16 cellular contexts compared by ENCODE assay signal in the genomic region with DNA sequence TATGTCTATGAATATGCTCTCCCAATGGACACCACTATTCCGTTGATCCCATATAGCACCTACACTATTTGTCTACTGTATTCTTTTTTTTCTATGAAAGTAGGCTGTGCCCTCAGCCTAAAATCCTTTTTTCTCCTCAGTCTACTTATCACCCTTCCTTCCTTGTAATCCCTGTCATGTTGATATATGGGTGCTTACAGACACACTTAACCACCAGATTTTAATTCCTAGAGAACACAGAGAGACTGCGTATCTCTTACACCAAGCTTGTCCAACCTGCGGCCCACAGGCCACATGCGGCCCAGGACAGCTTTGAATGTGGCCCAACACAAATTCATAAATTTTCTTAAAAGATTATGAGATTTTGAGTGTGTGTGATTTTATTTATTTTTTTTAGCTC.
A peak's percentile ranks its signal among the peaks of the same experiment; 100 is the strongest.
DNase-seq lines count a peak whose midpoint lies in the region; ATAC-seq, FAIRE-seq and TF ChIP-seq lines count a peak whose summit lies in the region.
"Had no signal": no experiment of that assay in that cellular context is flagged by ENCODE, and none has a peak within 500 bp of the region (broad histone marks: within the 10 kb centered on the region; RNA-seq: fewer than 3 reads in every experiment).

No MANE protein-coding gene starts in this region.

- WGBS in K562 (ENCODE audit: insufficient coverage, low coverage, missing lambda C conversion rate): 4% methylated on average over 4 of the region's 4 CpGs

- TF ChIP-seq CTCF in Caco-2 (IDR thresholded peaks at IDR 0.05; ENCODE audit: insufficient read depth in 1 of 2, low read depth in 1 of 2, low read length in 1 of 2, severe bottlenecking in 1 of 2, unreplicated experiment in 1 of 2) (no peak), K562 (IDR thresholded peaks at IDR 0.05 in 2 of 3, conservative IDR thresholded peaks at IDR 0.05 in 1 of 3; ENCODE audit: insufficient read depth in 2 of 3, low read depth in 1 of 3, low read length in 3 of 3) (no peak), mesothelial cell of epicardium (IDR thresholded peaks at IDR 0.05; ENCODE audit: unreplicated experiment) (no peak)

- no peak overlapping the region for H3K9ac ChIP-seq in K562 (ENCODE audit: insufficient read depth in 1 of 2, low read depth in 2 of 2, low read length in 2 of 2)
- H3K9ac ChIP-seq: BLaER1 had no signal

- H3K27me3 ChIP-seq in Caco-2 (replicated peaks; ENCODE audit: control insufficient read depth, insufficient read depth, low read length) (no peaks in the 10 kb centered on the region), K562 (ENCODE audit: control insufficient read depth in 2 of 2, insufficient read depth in 2 of 2, low read length in 2 of 2) (peaks cover 0 to 4% of the 10 kb centered on the region in 2 experiments; a peak in 2 of 5 replicates)
- H3K27me3 ChIP-seq: BLaER1 had no signal

- FAIRE-seq in K562 (lab: Jason Lieb, UNC): no peak

- H3K36me3 Mint-ChIP-seq in Caco-2 (ENCODE audit: insufficient read depth, unreplicated experiment): peaks cover 23% of the 10 kb centered on the region
- peaks cover 11% of the 10 kb centered on the region for H3K36me3 Mint-ChIP-seq in mesothelial cell of epicardium

- H3K79me2 ChIP-seq in K562 (ENCODE audit: control insufficient read depth, insufficient read depth, low read length): no peaks in the 10 kb centered on the region

- H3K4me1 ChIP-seq in Caco-2 (peaks cover 82% of the 10 kb centered on the region), K562 (replicated peaks in 1 of 2; ENCODE audit: control insufficient read depth in 2 of 2, insufficient read depth in 2 of 2, low read length in 2 of 2) (no peaks in the 10 kb centered on the region)

- H3K36me3 ChIP-seq in Caco-2 (ENCODE audit: control insufficient read depth, insufficient read depth, low read length): no peaks in the 10 kb centered on the region
- H3K36me3 ChIP-seq in K562 (ENCODE audit: control insufficient read depth, insufficient read depth, low read length): no peaks in the 10 kb centered on the region
- H3K36me3 ChIP-seq: BLaER1 had no signal

- H3K9me1 ChIP-seq in K562 (ENCODE audit: control insufficient read depth, insufficient read depth, low read length): no peaks in the 10 kb centered on the region

- H3K27ac Mint-ChIP-seq in Caco-2 (ENCODE audit: unreplicated experiment) (peak overlapping the region; percentile 16), mesothelial cell of epicardium (peak overlapping the region; percentile 70)
- H3K27ac Mint-ChIP-seq: H9 had no signal

- no peak overlapping the region for H3K4me3 Mint-ChIP-seq in Caco-2 (ENCODE audit: unreplicated experiment)
- H3K4me3 Mint-ChIP-seq in mesothelial cell of epicardium: no peak overlapping the region
- H3K4me3 Mint-ChIP-seq: CD8-positive, alpha-beta memory T cell; H9 had no signal

- intact Hi-C loops in Caco-2 (cut with micrococcal nuclease; ENCODE audit: unreplicated experiment) (no loop called here), K562 (cut with micrococcal nuclease) (no loop called here), sciatic nerve (cut with DNase I) (no loop called here)

- H3K27ac ChIP-seq in K562 (ENCODE audit: extremely low read depth, low read depth, low read length): no peak overlapping the region
- H3K27ac ChIP-seq: 22Rv1, BLaER1 had no signal

- H4K20me1 ChIP-seq in K562 (replicated peaks; ENCODE audit: control insufficient read depth, insufficient read depth, low read length): no peaks in the 10 kb centered on the region
- H4K20me1 ChIP-seq: BLaER1 had no signal

- no peak overlapping the region for H2AFZ ChIP-seq in K562 (ENCODE audit: low read depth, low read length)

- DNase-seq in Caco-2: no peak
- DNase-seq in NCI-H82 treated with DMSO at 0.1 percent for 48 hours (lab: John Stamatoyannopoulos, UW; ENCODE audit: unreplicated experiment): peak; percentile 92
- DNase-seq in K562 (ENCODE audit: extremely low read depth in 1 of 4, low spot score in 3 of 4): no peak
- DNase-seq in mesothelial cell of epicardium (ENCODE audit: low spot score in 2 of 2, unreplicated experiment in 2 of 2): no peak
- DNase-seq in T-helper 1 cell: no peak
- DNase-seq in SW480 (ENCODE audit: low spot score): no peak
- no peak for DNase-seq in sciatic nerve (ENCODE audit: low spot score)
- DNase-seq: AML-193; CD8-positive, alpha-beta memory T cell; DMS 273 treated with DMSO at 0.1 percent for 48 hours; GOT3; H9 had no signal

- H3K4me2 ChIP-seq in K562 (ENCODE audit: insufficient read depth, low read length): no peak overlapping the region
- H3K4me2 ChIP-seq: BLaER1 had no signal

- no peak for TF ChIP-seq RAD21 in K562 (CRISPR knock-in tag; conservative IDR thresholded peaks at IDR 0.05 in 1 of 2, IDR thresholded peaks at IDR 0.05 in 1 of 2)

- BruUV-seq in Caco-2 (replicated peaks; lab: Mats Ljungman, UMichigan) (no TSS peak), K562 (replicated peaks; lab: Mats Ljungman, UMichigan) (no TSS peak)

- TF ChIP-seq POLR2A in K562 (conservative IDR thresholded peaks at IDR 0.05): no peak

- H3K4me1 Mint-ChIP-seq in Caco-2 (ENCODE audit: low read depth, unreplicated experiment) (peaks cover 42% of the 10 kb centered on the region), mesothelial cell of epicardium (peaks cover 49% of the 10 kb centered on the region)
- H3K4me1 Mint-ChIP-seq: CD8-positive, alpha-beta memory T cell had no signal

- POLR2A ChIA-PET in Caco-2 (lab: Charles Lee): no interaction called here
- POLR2A ChIA-PET in K562 (lab: Yijun Ruan, JAX): no interaction called here

- no peak for TF ChIP-seq EP300 in K562 (IDR thresholded peaks at IDR 0.05; ENCODE audit: low read length)

- no peaks in the 10 kb centered on the region for H3K9me3 Mint-ChIP-seq in Caco-2 (ENCODE audit: unreplicated experiment)
- H3K9me3 Mint-ChIP-seq in mesothelial cell of epicardium: no peaks in the 10 kb centered on the region
- H3K9me3 Mint-ChIP-seq: CD8-positive, alpha-beta memory T cell; H9 had no signal

- no peaks in the 10 kb centered on the region for H3K27me3 Mint-ChIP-seq in Caco-2 (ENCODE audit: insufficient read depth, unreplicated experiment)
- H3K27me3 Mint-ChIP-seq in mesothelial cell of epicardium (ENCODE audit: low read depth): no peaks in the 10 kb centered on the region

- CTCF ChIA-PET in Caco-2 (lab: Charles Lee) (interaction anchor here (0.6 kb wide), 1 partner anchor 753 kb away, joined by 6 read pairs; no protein-coding TSS in a partner anchor), K562 (lab: Yijun Ruan, JAX; ENCODE audit: low intra/inter-chr PET ratio) (no interaction called here)

- in situ Hi-C loops in K562 (cut with MboI): no loop called here

- no peak overlapping the region for H3K4me3 ChIP-seq in Caco-2 (ENCODE audit: low read depth, low read length)
- no peak overlapping the region for H3K4me3 ChIP-seq in K562
- H3K4me3 ChIP-seq: BLaER1, GM12878 had no signal

- ATAC-seq in K562 (no peak), GM19324 (IDR thresholded peaks at IDR 0.05; ENCODE audit: low FRiP score, unreplicated experiment) (no peak), sciatic nerve (no peak)
- ATAC-seq: GM12878 had no signal

- no peaks in the 10 kb centered on the region for H3K9me3 ChIP-seq in Caco-2
- no peaks in the 10 kb centered on the region for H3K9me3 ChIP-seq in K562 (replicated peaks; ENCODE audit: control insufficient read depth, insufficient read depth, low read depth, low read length)

TF ChIP-seq in K562, 482 proteins besides CTCF, POLR2A, EP300 and RAD21 (continues in another document):
- TF ChIP-seq, protein P1, sequence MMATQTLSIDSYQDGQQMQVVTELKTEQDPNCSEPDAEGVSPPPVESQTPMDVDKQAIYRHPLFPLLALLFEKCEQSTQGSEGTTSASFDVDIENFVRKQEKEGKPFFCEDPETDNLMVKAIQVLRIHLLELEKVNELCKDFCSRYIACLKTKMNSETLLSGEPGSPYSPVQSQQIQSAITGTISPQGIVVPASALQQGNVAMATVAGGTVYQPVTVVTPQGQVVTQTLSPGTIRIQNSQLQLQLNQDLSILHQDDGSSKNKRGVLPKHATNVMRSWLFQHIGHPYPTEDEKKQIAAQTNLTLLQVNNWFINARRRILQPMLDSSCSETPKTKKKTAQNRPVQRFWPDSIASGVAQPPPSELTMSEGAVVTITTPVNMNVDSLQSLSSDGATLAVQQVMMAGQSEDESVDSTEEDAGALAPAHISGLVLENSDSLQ (IDR thresholded peaks at IDR 0.05): 0 out of 2 replicates have a peak, but pooled peaks have one; percentile 22
- TF ChIP-seq MEIS2 (IDR thresholded peaks at IDR 0.05; ENCODE audit: partially characterized antibody) (peak; percentile 80), NFYB (IDR thresholded peaks at IDR 0.05; ENCODE audit: extremely low read depth, insufficient read length) (no peak), TAF9B (IDR thresholded peaks at IDR 0.05; ENCODE audit: partially characterized antibody) (no peak), CAMTA2 (CRISPR knock-in tag; conservative IDR thresholded peaks at IDR 0.05) (no peak)
- TF ChIP-seq, protein P2, sequence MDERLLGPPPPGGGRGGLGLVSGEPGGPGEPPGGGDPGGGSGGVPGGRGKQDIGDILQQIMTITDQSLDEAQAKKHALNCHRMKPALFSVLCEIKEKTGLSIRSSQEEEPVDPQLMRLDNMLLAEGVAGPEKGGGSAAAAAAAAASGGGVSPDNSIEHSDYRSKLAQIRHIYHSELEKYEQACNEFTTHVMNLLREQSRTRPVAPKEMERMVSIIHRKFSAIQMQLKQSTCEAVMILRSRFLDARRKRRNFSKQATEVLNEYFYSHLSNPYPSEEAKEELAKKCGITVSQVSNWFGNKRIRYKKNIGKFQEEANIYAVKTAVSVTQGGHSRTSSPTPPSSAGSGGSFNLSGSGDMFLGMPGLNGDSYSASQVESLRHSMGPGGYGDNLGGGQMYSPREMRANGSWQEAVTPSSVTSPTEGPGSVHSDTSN (CRISPR knock-in tag; IDR thresholded peaks at IDR 0.05; ENCODE audit: low read depth): no peak
- TF ChIP-seq, protein P2 (tag; conservative IDR thresholded peaks at IDR 0.05; ENCODE audit: low read depth): peak; percentile 57; the same call in 1 of the 2 replicates
